ENCODE assay signal across 1 cellular context in genomic region chr14:24068711-24069410, GRCh38.
TF ChIP-seq lines count a peak whose summit lies in the region.

No MANE protein-coding gene starts in this region.

TF ChIP-seq in HepG2, 621 proteins besides CTCF, POLR2A, EP300 and RAD21 (continues in another document):
- TF ChIP-seq RFXAP (CRISPR knock-in tag; IDR thresholded peaks at IDR 0.05; ENCODE audit: borderline replicate concordance), result no peak
- peak; percentile 59; the same call in 1 of the 2 replicates for TF ChIP-seq ZNF770 (CRISPR knock-in tag; IDR thresholded peaks at IDR 0.05)
- no peak for TF ChIP-seq ZFP37 (CRISPR knock-in tag; IDR thresholded peaks at IDR 0.05; ENCODE audit: borderline replicate concordance)
- TF ChIP-seq ZBTB40 (IDR thresholded peaks at IDR 0.05), result no peak
- 0 out of 2 replicates have a peak, but pooled peaks have one; percentile 22 for TF ChIP-seq ZBTB40 (CRISPR knock-in tag; IDR thresholded peaks at IDR 0.05)
- TF ChIP-seq MTA1 (CRISPR knock-in tag; IDR thresholded peaks at IDR 0.05; ENCODE audit: borderline replicate concordance), result peak; percentile 20; the same call in 1 of the 2 replicates
- TF ChIP-seq ZNF430 (CRISPR knock-in tag; IDR thresholded peaks at IDR 0.05), result no peak
- TF ChIP-seq YY1 (IDR thresholded peaks at IDR 0.05; ENCODE audit: insufficient read depth, insufficient replicate concordance, low read depth, low read length), result peak; percentile 9
- TF ChIP-seq IKZF4 (CRISPR knock-in tag; IDR thresholded peaks at IDR 0.05; ENCODE audit: borderline replicate concordance, low read depth, not compliant biosample characterization), result no peak
- peak; percentile 67; the same call in 1 of the 2 replicates for TF ChIP-seq ZNF891 (CRISPR knock-in tag; IDR thresholded peaks at IDR 0.05)
- no peak for TF ChIP-seq ZNF101 (CRISPR knock-in tag; IDR thresholded peaks at IDR 0.05; ENCODE audit: borderline replicate concordance, low read depth)
- no peak for TF ChIP-seq GATA4 (IDR thresholded peaks at IDR 0.05; ENCODE audit: borderline replicate concordance, low read depth)
- TF ChIP-seq NONO (IDR thresholded peaks at IDR 0.05), result no peak
- TF ChIP-seq NONO (CRISPR knock-in tag; conservative IDR thresholded peaks at IDR 0.05), result no peak
- TF ChIP-seq KAT7 (CRISPR knock-in tag; IDR thresholded peaks at IDR 0.05; ENCODE audit: borderline replicate concordance), result no peak
- TF ChIP-seq ZNF747 (CRISPR knock-in tag; IDR thresholded peaks at IDR 0.05; ENCODE audit: borderline replicate concordance), result no peak
- TF ChIP-seq HMGXB3 (CRISPR knock-in tag; IDR thresholded peaks at IDR 0.05; ENCODE audit: borderline replicate concordance), result no peak
- no peak for TF ChIP-seq SATB2 (CRISPR knock-in tag; IDR thresholded peaks at IDR 0.05)
- TF ChIP-seq ZNF225 (CRISPR knock-in tag; IDR thresholded peaks at IDR 0.05), result peak; percentile 65; the same call in 1 of the 2 replicates
- 0 out of 2 replicates have a peak, but pooled peaks have one; percentile 29 for TF ChIP-seq ZXDC (CRISPR knock-in tag; IDR thresholded peaks at IDR 0.05)
- TF ChIP-seq UBTF (CRISPR knock-in tag; IDR thresholded peaks at IDR 0.05), result peak; percentile 37; the same call in 1 of the 2 replicates
- no peak for TF ChIP-seq RAD51 (IDR thresholded peaks at IDR 0.05; ENCODE audit: borderline replicate concordance)
- TF ChIP-seq ZNF124 (CRISPR knock-in tag; IDR thresholded peaks at IDR 0.05), result no peak
- TF ChIP-seq REPIN1 (CRISPR knock-in tag; IDR thresholded peaks at IDR 0.05; ENCODE audit: borderline replicate concordance, low read depth), result no peak
- TF ChIP-seq ZFP36L1 (CRISPR knock-in tag; IDR thresholded peaks at IDR 0.05), result no peak
- TF ChIP-seq HNRNPLL (IDR thresholded peaks at IDR 0.05; ENCODE audit: low read depth, low read length, poor library complexity, severe bottlenecking), result peak; percentile 14
- no peak for TF ChIP-seq ZNF280D (CRISPR knock-in tag; IDR thresholded peaks at IDR 0.05)
- no peak for TF ChIP-seq ZNF674 (CRISPR knock-in tag; IDR thresholded peaks at IDR 0.05; ENCODE audit: low read depth)
